21 cellular contexts compared by ENCODE assay signal in genomic region chr2:25979006-25979405, GRCh38. TPM values are rescaled to one million over a fixed set of nuclear protein-coding genes. Genes with fewer than 3 reads are reported as not detected.
DNase-seq lines count a peak whose midpoint lies in the region; ATAC-seq, FAIRE-seq and TF ChIP-seq lines count a peak whose summit lies in the region.
"Had no signal": no experiment of that assay in that cellular context is flagged by ENCODE, and none has a peak within 500 bp of the region (broad histone marks: within the 10 kb centered on the region; RNA-seq: fewer than 3 reads in every experiment).

No MANE protein-coding gene starts in this region.

- DNase-seq in DND-41: no peak
- DNase-seq in RWPE2 (ENCODE audit: low spot score): no peak
- no peak for DNase-seq in foreskin keratinocyte
- DNase-seq in posterior vena cava (ENCODE audit: low spot score): peak; percentile 29
- no peak for DNase-seq in GM19239 (ENCODE audit: insufficient read length, low spot score)
- DNase-seq in hypothalamus (lab: John Stamatoyannopoulos, UW): no peak
- no peak for DNase-seq in NCI-H510A (lab: John Stamatoyannopoulos, UW)
- no peak for DNase-seq in NOMO-1 treated with DMSO at 0.1 percent for 48 hours (lab: John Stamatoyannopoulos, UW; ENCODE audit: unreplicated experiment)
- DNase-seq: activated CD4-positive, alpha-beta T cell treated with anti-CD3 and anti-CD28 coated beads, Interleukin-2, amount 10 ng/mL, durations not matched to agents 7 days and 5 days; activated naive CD4-positive, alpha-beta T cell treated with anti-CD3 and anti-CD28 coated beads, Interleukin-2, amount 50 U/mL, for 16 hours; activated T-cell treated with anti-CD3 and anti-CD28 coated beads for 4 hours; body of pancreas; DMS 273 treated with DMSO at 0.1 percent for 48 hours; natural killer cell; NCI-H2029; NCI-H524; stimulated activated CD4-positive, alpha-beta T cell treated with anti-CD3 and anti-CD28 coated beads, Interleukin-1b, Interleukin-23, amount 100 ng/mL, for 48 hours; substantia nigra had no signal

- H3K4me1 ChIP-seq in DND-41 (ENCODE audit: insufficient read depth, low read length) (peaks cover 54% of the 10 kb centered on the region), RWPE2 (ENCODE audit: insufficient read depth, poor library complexity, severe bottlenecking) (peaks cover 18% of the 10 kb centered on the region), foreskin keratinocyte (peaks cover 25% of the 10 kb centered on the region)

- H3K79me2 ChIP-seq in DND-41 (ENCODE audit: insufficient read depth, low read length): peaks cover 13% of the 10 kb centered on the region; the same call in 1 of the 2 replicates

- no peak overlapping the region for H2AFZ ChIP-seq in DND-41 (ENCODE audit: low read depth, low read length)

- no peak for TF ChIP-seq CTCF in DND-41 (IDR thresholded peaks at IDR 0.05; ENCODE audit: borderline replicate concordance, extremely low read depth, low read length, poor library complexity, severe bottlenecking)
- TF ChIP-seq CTCF in RWPE2 (IDR thresholded peaks at IDR 0.05; ENCODE audit: poor library complexity, severe bottlenecking): no peak
- TF ChIP-seq CTCF in foreskin keratinocyte (conservative IDR thresholded peaks at IDR 0.05): no peak

- ATAC-seq in DND-41 (ENCODE audit: insufficient read depth, low read depth) (no peak), RWPE2 (ENCODE audit: low read depth) (no peak), foreskin keratinocyte (no peak)
- ATAC-seq: body of pancreas, HCT116, HepG2, natural killer cell had no signal

- FAIRE-seq in GM19239 (lab: Jason Lieb, UNC): no peak
- FAIRE-seq: HepG2 had no signal

- intact Hi-C loops in posterior vena cava (cut with DNase I): no loop called here

- H3K27ac ChIP-seq in DND-41 (ENCODE audit: low read length) (no peak overlapping the region), RWPE2 (ENCODE audit: poor library complexity, severe bottlenecking) (peak overlapping the region; percentile 54), foreskin keratinocyte (peak overlapping the region; percentile 85)
- H3K27ac ChIP-seq: body of pancreas, right atrium auricular region had no signal

- no peaks in the 10 kb centered on the region for H3K9me3 ChIP-seq in DND-41 (ENCODE audit: insufficient read depth, low read length, severe bottlenecking)
- no peaks in the 10 kb centered on the region for H3K9me3 ChIP-seq in RWPE2 (ENCODE audit: severe bottlenecking)
- H3K9me3 ChIP-seq: body of pancreas, right atrium auricular region had no signal

- H3K36me3 ChIP-seq in DND-41 (ENCODE audit: insufficient read depth, low read length) (no peaks in the 10 kb centered on the region), RWPE2 (ENCODE audit: low read depth) (no peaks in the 10 kb centered on the region)
- H3K36me3 ChIP-seq: right atrium auricular region had no signal

- no peaks in the 10 kb centered on the region for H3K27me3 ChIP-seq in DND-41 (ENCODE audit: insufficient read depth, low read length, poor library complexity)
- no peaks in the 10 kb centered on the region for H3K27me3 ChIP-seq in RWPE2 (ENCODE audit: insufficient read depth, poor library complexity, severe bottlenecking)
- H3K27me3 ChIP-seq in foreskin keratinocyte: no peaks in the 10 kb centered on the region
- H3K27me3 ChIP-seq: body of pancreas, right atrium auricular region had no signal

- 0 out of 2 replicates have a peak overlapping the region, but pooled peaks have one; percentile 4 for H3K9ac ChIP-seq in DND-41 (ENCODE audit: low read depth, low read length)

- peaks cover 2% of the 10 kb centered on the region for H4K20me1 ChIP-seq in DND-41 (ENCODE audit: insufficient read depth, low read length)

- H3K4me3 ChIP-seq in DND-41 (ENCODE audit: low read depth in 1 of 2, low read length in 2 of 2): peak overlapping the region in 1 of 2 experiments; percentile 34; a peak in 2 of 4 replicates
- H3K4me3 ChIP-seq in RWPE2 (ENCODE audit: severe bottlenecking): no peak overlapping the region
- H3K4me3 ChIP-seq: body of pancreas, right atrium auricular region had no signal

- H3K4me2 ChIP-seq in DND-41 (ENCODE audit: insufficient read depth, low read length): peak overlapping the region; percentile 95

RNA-seq across cellular contexts. Expression of gene KIF3C, which starts 3.3 kb away (rescaled TPM):
- total RNA-seq in foreskin keratinocyte: 20.6 and 22.6 TPM in 2 replicates
- polyA plus RNA-seq in foreskin keratinocyte: 11.3 and 11.7 TPM in 2 replicates
- total RNA-seq in posterior vena cava: 10 to 100 TPM in 1 of 2 donors, 1 to 10 TPM in 1; 3.9 to 10.9 TPM

RNA-seq across cellular contexts. Expression of gene RAB10, which starts 54.9 kb away (rescaled TPM):
- 115 and 120 TPM in 2 replicates for total RNA-seq in foreskin keratinocyte
- polyA plus RNA-seq in foreskin keratinocyte: 62.3 and 72.1 TPM in 2 replicates
- 10 to 100 TPM; 86.1 to 94.6 TPM for total RNA-seq in posterior vena cava
